Comparison of ENCODE assay signal across 1 cellular context in genomic region chr2:27509326-27509725, GRCh38.
TF ChIP-seq lines count a peak whose summit lies in the region.

No MANE protein-coding gene starts in this region.

TF ChIP-seq in SK-N-SH treated with all-trans-retinoic acid at 6 μM for 48 hours, 23 proteins besides CTCF, POLR2A, EP300 and RAD21 (continued from another document):
- no peak for TF ChIP-seq POU6F1 (CRISPR knock-in tag; IDR thresholded peaks at IDR 0.05; ENCODE audit: borderline replicate concordance, low read depth)
- TF ChIP-seq ZC3H10 (CRISPR knock-in tag; IDR thresholded peaks at IDR 0.05) = no peak
- no peak for TF ChIP-seq ESRRG (CRISPR knock-in tag; IDR thresholded peaks at IDR 0.05)
- TF ChIP-seq GLIS3 (CRISPR knock-in tag; IDR thresholded peaks at IDR 0.05) = no peak
- no peak for TF ChIP-seq ZFP3 (CRISPR knock-in tag; IDR thresholded peaks at IDR 0.05)
